In the genomic region with DNA sequence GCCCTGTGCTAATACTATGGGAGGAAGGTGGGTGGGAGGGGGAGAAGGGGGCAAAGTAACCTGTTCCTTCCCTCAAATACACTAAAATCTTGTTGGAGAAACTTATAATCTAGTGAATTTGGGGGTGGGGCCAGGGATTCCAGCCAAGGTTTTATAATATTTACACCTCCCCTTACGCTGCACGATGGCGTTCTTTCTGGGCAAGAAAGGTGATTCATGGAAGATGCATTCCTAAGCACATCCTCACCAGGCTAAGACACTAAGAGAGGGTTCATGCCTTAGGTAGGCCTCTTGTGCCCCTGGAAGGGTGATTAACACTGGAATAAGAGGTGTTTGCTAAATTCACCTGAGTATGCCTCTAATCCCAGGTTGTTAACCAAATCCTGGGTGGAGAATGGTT, we compare ENCODE assay signal across 16 cellular contexts.
"Had no signal": no experiment of that assay in that cellular context is flagged by ENCODE, and none has a peak within 500 bp of the region (broad histone marks: within the 10 kb centered on the region; RNA-seq: fewer than 3 reads in every experiment).

No MANE protein-coding gene starts in this region.

- FAIRE-seq: kidney, pancreas had no signal

- H3K27me3 ChIP-seq: body of pancreas, neural progenitor cell, pancreas, tibial artery had no signal

- H3K9me3 ChIP-seq: body of pancreas, pancreas, tibial artery had no signal

- H3K4me3 Mint-ChIP-seq: activated CD8-positive, alpha-beta memory T cell treated with anti-CD3 and anti-CD28 coated beads, Interleukin-2, amount 10 ng/mL, durations not matched to agents 7 days and 5 days; activated T-cell treated with anti-CD3 and anti-CD28 coated beads, Interleukin-2, amount 50 U/mL, for 24 hours; neural progenitor cell had no signal

- ATAC-seq: activated CD4-positive, CD25-positive, alpha-beta regulatory T cell treated with anti-CD3 and anti-CD28 coated beads, Interleukin-2, amount 50 U/mL, for 24 hours; activated CD8-positive, alpha-beta memory T cell treated with anti-CD3 and anti-CD28 coated beads, Interleukin-2, amount 10 ng/mL, durations not matched to agents 7 days and 5 days; activated naive CD4-positive, alpha-beta T cell treated with anti-CD3 and anti-CD28 coated beads, Interleukin-2, amount 50 U/mL, for 72 hours; gastroesophageal sphincter had no signal

- H3K27ac ChIP-seq: dorsolateral prefrontal cortex, gastroesophageal sphincter, neural progenitor cell, pancreas, tibial artery had no signal

- H3K4me1 Mint-ChIP-seq: activated CD8-positive, alpha-beta memory T cell treated with anti-CD3 and anti-CD28 coated beads, Interleukin-2, amount 10 ng/mL, durations not matched to agents 7 days and 5 days had no signal

- H3K27ac Mint-ChIP-seq: activated CD8-positive, alpha-beta memory T cell treated with anti-CD3 and anti-CD28 coated beads, Interleukin-2, amount 10 ng/mL, durations not matched to agents 7 days and 5 days; activated naive CD4-positive, alpha-beta T cell treated with anti-CD3 and anti-CD28 coated beads, Interleukin-2, amount 50 U/mL, for 72 hours; activated T-cell treated with anti-CD3 and anti-CD28 coated beads, Interleukin-2, amount 50 U/mL, for 24 hours; neural progenitor cell had no signal

- H3K4me3 ChIP-seq: body of pancreas, dorsolateral prefrontal cortex, gastroesophageal sphincter, neural progenitor cell, pancreas, tibial artery had no signal

- H3K4me2 ChIP-seq: neural progenitor cell had no signal

- H3K9ac ChIP-seq: neural progenitor cell had no signal

- DNase-seq: activated CD4-positive, alpha-beta T cell treated with anti-CD3 and anti-CD28 coated beads, Interleukin-2, amount 50 U/mL, for 48 hours; activated CD8-positive, alpha-beta memory T cell treated with anti-CD3 and anti-CD28 coated beads, Interleukin-2, amount 10 ng/mL, durations not matched to agents 7 days and 5 days; activated effector memory CD4-positive, alpha-beta T cell treated with anti-CD3 and anti-CD28 coated beads, Interleukin-2, amount 50 U/mL, for 16 hours; activated T-cell treated with anti-CD3 and anti-CD28 coated beads, Interleukin-2, amount 50 U/mL, for 24 hours; amniotic stem cell; dorsolateral prefrontal cortex; kidney; retina; stimulated activated CD4-positive, alpha-beta T cell treated with anti-CD3 and anti-CD28 coated beads, Interleukin-4, amount 100 ng/mL, for 4 hours; tibial artery had no signal

- H3K4me1 ChIP-seq: gastroesophageal sphincter, pancreas had no signal

- H3K36me3 ChIP-seq: gastroesophageal sphincter, neural progenitor cell, pancreas, tibial artery had no signal

- H3K36me3 Mint-ChIP-seq: activated CD8-positive, alpha-beta memory T cell treated with anti-CD3 and anti-CD28 coated beads, Interleukin-2, amount 10 ng/mL, durations not matched to agents 7 days and 5 days; neural progenitor cell had no signal
